In genomic region chr15:53869806-53870073, GRCh38 we compare ENCODE assay signal across 37 cellular contexts.
"Had no signal": no experiment of that assay in that cellular context is flagged by ENCODE, and none has a peak within 500 bp of the region (broad histone marks: within the 10 kb centered on the region; RNA-seq: fewer than 3 reads in every experiment).

No MANE protein-coding gene starts in this region.

- H3K4me3 Mint-ChIP-seq: activated B cell treated with CpG ODN at 0.5 μM for 24 hours; activated CD4-positive, alpha-beta memory T cell treated with anti-CD3 and anti-CD28 coated beads for 36 hours; activated CD4-positive, alpha-beta T cell treated with anti-CD3 and anti-CD28 coated beads, Interleukin-2, amount 10 ng/mL, durations not matched to agents 24 days and 14 days; activated CD8-positive, alpha-beta T cell treated with anti-CD3 and anti-CD28 coated beads for 36 hours; activated naive CD4-positive, alpha-beta T cell treated with anti-CD3 and anti-CD28 coated beads for 36 hours; activated naive CD8-positive, alpha-beta T cell treated with anti-CD3 and anti-CD28 coated beads for 36 hours; activated T-cell treated with anti-CD3 and anti-CD28 coated beads, Interleukin-2, amount 50 U/mL, for 4 hours; activated T-cell treated with anti-CD3 and anti-CD28 coated beads, Interleukin-2, amount 50 U/mL, for 72 hours; activated T-helper 1 cell treated with anti-CD3 and anti-CD28 coated beads, Interleukin-12 subunit alpha, Interleukin-12 subunit beta, Interleukin-2, Interleukin-4 antibody, amounts not matched to agents 30 ng/mL and 10 ng/mL and 1 ng/mL, durations not matched to agents 14 hours and 24 hours and 36 hours; activated T-helper 17 cell treated with anti-CD3 and anti-CD28 coated beads, Interleukin-2, amount 50 U/mL, for 72 hours; brain; central memory CD8-positive, alpha-beta T cell; T-helper 1 cell treated with Interleukin-12 subunit alpha and Interleukin-12 subunit beta and Interleukin-4 antibody, amounts not matched to agents 30 μg/mL and 1 μg/mL, for 36 hours; T-helper 2 cell treated with Interferon-gamma antibody and Interleukin-4, amounts not matched to agents 5 μg/mL and 100 μg/mL, for 36 hours had no signal

- ATAC-seq: activated CD8-positive, alpha-beta T cell treated with anti-CD3 and anti-CD28 coated beads for 36 hours; activated naive CD4-positive, alpha-beta T cell treated with anti-CD3 and anti-CD28 coated beads, Interleukin-2, amount 50 U/mL, for 72 hours; activated T-cell treated with anti-CD3 and anti-CD28 coated beads, Interleukin-2, amount 50 U/mL, for 4 hours; activated T-cell treated with anti-CD3 and anti-CD28 coated beads, Interleukin-2, amount 50 U/mL, for 72 hours; activated T-helper 17 cell treated with anti-CD3 and anti-CD28 coated beads, Interleukin-2, amount 50 U/mL, for 72 hours had no signal

- H3K27ac ChIP-seq: ascending aorta, cardiac muscle cell, VCaP had no signal

- H3K36me3 ChIP-seq: ascending aorta, cardiac muscle cell had no signal

- H3K27me3 Mint-ChIP-seq: activated B cell treated with CpG ODN at 0.5 μM for 24 hours; activated CD4-positive, alpha-beta memory T cell treated with anti-CD3 and anti-CD28 coated beads for 36 hours; activated CD4-positive, alpha-beta T cell treated with anti-CD3 and anti-CD28 coated beads, Interleukin-2, amount 10 ng/mL, durations not matched to agents 24 days and 14 days; activated CD8-positive, alpha-beta T cell treated with anti-CD3 and anti-CD28 coated beads for 36 hours; activated naive CD8-positive, alpha-beta T cell treated with anti-CD3 and anti-CD28 coated beads for 36 hours; activated T-helper 17 cell treated with anti-CD3 and anti-CD28 coated beads, Interleukin-2, amount 50 U/mL, for 72 hours; central memory CD8-positive, alpha-beta T cell had no signal

- H3K36me3 Mint-ChIP-seq: activated CD4-positive, alpha-beta memory T cell treated with anti-CD3 and anti-CD28 coated beads for 36 hours; activated naive CD4-positive, alpha-beta T cell treated with anti-CD3 and anti-CD28 coated beads, Interleukin-2, amount 50 U/mL, for 72 hours; activated naive CD8-positive, alpha-beta T cell treated with anti-CD3 and anti-CD28 coated beads for 36 hours; brain had no signal

- H3K4me1 ChIP-seq: ascending aorta had no signal

- H3K9me3 Mint-ChIP-seq: activated B cell treated with CpG ODN at 0.5 μM for 24 hours; activated CD4-positive, alpha-beta T cell treated with anti-CD3 and anti-CD28 coated beads, Interleukin-2, amount 10 ng/mL, durations not matched to agents 24 days and 14 days; activated CD8-positive, alpha-beta T cell treated with anti-CD3 and anti-CD28 coated beads for 36 hours; activated naive CD8-positive, alpha-beta T cell treated with anti-CD3 and anti-CD28 coated beads for 36 hours; activated T-cell treated with anti-CD3 and anti-CD28 coated beads, Interleukin-2, amount 50 U/mL, for 4 hours; T-helper 1 cell treated with Interleukin-12 subunit alpha and Interleukin-12 subunit beta and Interleukin-4 antibody, amounts not matched to agents 30 μg/mL and 1 μg/mL, for 36 hours had no signal

- H3K27ac Mint-ChIP-seq: activated B cell treated with CpG ODN at 0.5 μM for 24 hours; activated CD4-positive, alpha-beta memory T cell treated with anti-CD3 and anti-CD28 coated beads for 36 hours; activated CD4-positive, alpha-beta T cell treated with anti-CD3 and anti-CD28 coated beads, Interleukin-2, amount 10 ng/mL, durations not matched to agents 24 days and 14 days; activated CD8-positive, alpha-beta T cell treated with anti-CD3 and anti-CD28 coated beads for 36 hours; activated naive CD4-positive, alpha-beta T cell treated with anti-CD3 and anti-CD28 coated beads for 36 hours; activated naive CD4-positive, alpha-beta T cell treated with anti-CD3 and anti-CD28 coated beads, Interleukin-2, amount 50 U/mL, for 72 hours; activated naive CD8-positive, alpha-beta T cell treated with anti-CD3 and anti-CD28 coated beads for 36 hours; activated T-cell treated with anti-CD3 and anti-CD28 coated beads, Interleukin-2, amount 50 U/mL, for 72 hours; activated T-helper 1 cell treated with anti-CD3 and anti-CD28 coated beads, Interleukin-12 subunit alpha, Interleukin-12 subunit beta, Interleukin-2, Interleukin-4 antibody, amounts not matched to agents 30 ng/mL and 10 ng/mL and 1 ng/mL, durations not matched to agents 14 hours and 24 hours and 36 hours; activated T-helper 17 cell treated with anti-CD3 and anti-CD28 coated beads, Interleukin-2, amount 50 U/mL, for 72 hours; brain; T-helper 1 cell treated with Interleukin-12 subunit alpha and Interleukin-12 subunit beta and Interleukin-4 antibody, amounts not matched to agents 30 μg/mL and 1 μg/mL, for 36 hours; T-helper 2 cell treated with Interferon-gamma antibody and Interleukin-4, amounts not matched to agents 5 μg/mL and 100 μg/mL, for 36 hours had no signal

- H3K4me3 ChIP-seq: ascending aorta, cardiac muscle cell had no signal

- H3K4me1 Mint-ChIP-seq: activated B cell treated with CpG ODN at 0.5 μM for 24 hours; activated CD4-positive, alpha-beta T cell treated with anti-CD3 and anti-CD28 coated beads, Interleukin-2, amount 10 ng/mL, durations not matched to agents 24 days and 14 days; activated naive CD8-positive, alpha-beta T cell treated with anti-CD3 and anti-CD28 coated beads for 36 hours; activated T-helper 17 cell treated with anti-CD3 and anti-CD28 coated beads, Interleukin-2, amount 50 U/mL, for 72 hours; brain; central memory CD8-positive, alpha-beta T cell had no signal

- H3K27me3 ChIP-seq: ascending aorta, cardiac muscle cell had no signal

- H3K9me3 ChIP-seq: ascending aorta had no signal

- DNase-seq: activated B cell treated with CpG ODN at 0.5 μM for 24 hours; activated CD4-positive, alpha-beta memory T cell treated with anti-CD3 and anti-CD28 coated beads for 36 hours; activated CD4-positive, alpha-beta T cell treated with anti-CD3 and anti-CD28 coated beads for 4 hours; activated CD4-positive, alpha-beta T cell treated with anti-CD3 and anti-CD28 coated beads, Interleukin-2, amount 50 U/mL, for 1 hour; activated CD4-positive, alpha-beta T cell treated with anti-CD3 and anti-CD28 coated beads, Interleukin-2, amount 50 U/mL, for 4 hours; activated CD4-positive, CD25-positive, alpha-beta regulatory T cell treated with anti-CD3 and anti-CD28 coated beads, Interleukin-2, amount 50 U/mL, for 72 hours; activated CD8-positive, alpha-beta memory T cell treated with anti-CD3 and anti-CD28 coated beads, Interleukin-2, amount 50 U/mL, for 4 hours; activated CD8-positive, alpha-beta T cell treated with anti-CD3 and anti-CD28 coated beads for 36 hours; activated effector memory CD4-positive, alpha-beta T cell treated with anti-CD3 and anti-CD28 coated beads, Interleukin-2, amount 50 U/mL, for 16 hours; activated gamma-delta T cell treated with Interleukin-2 at 50 U/mL for 16 hours; activated naive CD4-positive, alpha-beta T cell; activated naive CD4-positive, alpha-beta T cell treated with anti-CD3 and anti-CD28 coated beads for 36 hours; activated naive CD4-positive, alpha-beta T cell treated with anti-CD3 and anti-CD28 coated beads, Interleukin-2, amount 50 U/mL, for 16 hours; activated naive CD8-positive, alpha-beta T cell treated with anti-CD3 and anti-CD28 coated beads for 36 hours; activated T-cell treated with anti-CD3 and anti-CD28 coated beads for 4 hours; activated T-cell treated with anti-CD3 and anti-CD28 coated beads, Interleukin-2, amount 50 U/mL, for 1 hour; activated T-cell treated with anti-CD3 and anti-CD28 coated beads, Interleukin-2, amount 50 U/mL, for 4 hours; activated T-cell treated with anti-CD3 and anti-CD28 coated beads, Interleukin-2, amount 50 U/mL, for 72 hours; amygdala; anterior cingulate cortex; caudate nucleus; cerebellar nuclear complex; T-helper 2 cell; T-helper 9 cell had no signal

- FAIRE-seq: bronchial epithelial cell, TTC549 had no signal
